In the genomic region with DNA sequence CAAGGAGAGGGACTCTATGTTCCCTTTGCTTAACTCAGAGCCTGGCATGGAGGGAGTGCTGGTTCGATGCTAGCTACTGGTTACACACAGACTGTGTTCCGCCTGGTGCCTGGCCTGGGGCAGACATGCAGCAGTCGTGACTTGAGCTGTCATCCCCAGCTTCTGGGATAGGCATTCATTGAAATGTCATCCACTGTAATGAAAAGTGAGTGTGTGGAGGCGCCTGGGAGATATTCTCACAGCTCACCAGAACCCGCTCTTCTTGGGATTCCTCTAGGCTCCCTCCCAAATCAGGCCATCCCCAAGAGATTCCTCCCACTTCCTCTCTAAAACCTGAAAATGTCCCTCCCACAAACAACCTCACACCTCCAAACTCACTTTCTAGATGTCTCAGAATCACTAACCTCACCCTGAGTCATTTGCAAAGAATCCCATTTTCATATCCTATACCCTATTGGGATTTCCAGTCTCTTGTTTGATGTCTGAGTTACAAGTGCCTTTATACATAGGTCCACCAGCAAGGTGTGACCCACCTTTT, we compare ENCODE assay signal across 27 cellular contexts.
DNase-seq lines count a peak whose midpoint lies in the region; ATAC-seq, FAIRE-seq and TF ChIP-seq lines count a peak whose summit lies in the region.
"Had no signal": no experiment of that assay in that cellular context is flagged by ENCODE, and none has a peak within 500 bp of the region (broad histone marks: within the 10 kb centered on the region; RNA-seq: fewer than 3 reads in every experiment).

No MANE protein-coding gene starts in this region.

- no peak overlapping the region for H3K4ac ChIP-seq in IMR-90 (ENCODE audit: low read depth, low read length)

- no peak overlapping the region for H2BK20ac ChIP-seq in IMR-90 (ENCODE audit: low read depth, low read length)

- H3K27ac ChIP-seq in IMR-90 (ENCODE audit: insufficient read depth, low read length), result no peak overlapping the region
- H3K27ac ChIP-seq: cardiac muscle cell, heart right ventricle, neutrophil, SJSA1, uterus had no signal

- dilution Hi-C loops in IMR-90 (cut with HindIII; ENCODE audit: low sequenced_read_pairs, unreplicated experiment), result no loop called here

- H3K23ac ChIP-seq in IMR-90 (ENCODE audit: low read depth, low read length), result no peak overlapping the region

- TF ChIP-seq CTCF in IMR-90 (conservative IDR thresholded peaks at IDR 0.05; ENCODE audit: low read depth, low read length) (no peak), bronchial epithelial cell (IDR thresholded peaks at IDR 0.05; ENCODE audit: insufficient read depth, low read length, severe bottlenecking) (no peak), progenitor cell of endocrine pancreas (IDR thresholded peaks at IDR 0.05; ENCODE audit: unreplicated experiment) (no peak)

- H2AK5ac ChIP-seq in IMR-90 (ENCODE audit: low read depth, low read length), result no peak overlapping the region

- no peak overlapping the region for H2BK5ac ChIP-seq in IMR-90 (ENCODE audit: low read depth, low read length, poor library complexity, severe bottlenecking)

- H3K9me3 ChIP-seq in IMR-90 (ENCODE audit: control insufficient read depth, insufficient read depth, low read length), result no peaks in the 10 kb centered on the region
- H3K9me3 ChIP-seq: heart right ventricle, neutrophil, SJSA1, uterus had no signal

- in situ Hi-C loops in IMR-90 (cut with MboI; ENCODE audit: low sequenced_read_pairs), result no loop called here

- 100% methylated on average over 1 of the region's 5 CpGs; no CpG with 5 or more reads in 1 of the 2 experiments for WGBS in IMR-90 (ENCODE audit: extremely low coverage in 2 of 2, insufficient read length in 1 of 2), 2 experiments

- H3K27me3 ChIP-seq in IMR-90 (ENCODE audit: control insufficient read depth, insufficient read depth, low read length) (peaks cover 32% of the 10 kb centered on the region), bronchial epithelial cell (ENCODE audit: control insufficient read depth, insufficient read depth, low read length) (no peaks in the 10 kb centered on the region)
- H3K27me3 ChIP-seq: cardiac muscle cell, heart right ventricle, neutrophil, uterus had no signal

- H3K56ac ChIP-seq in IMR-90 (ENCODE audit: extremely low read depth, insufficient read depth, low read length), result no peak overlapping the region

- TF ChIP-seq RAD21 in IMR-90 (IDR thresholded peaks at IDR 0.05; ENCODE audit: low read length), result no peak

- BruUV-seq in IMR-90 (replicated peaks; lab: Mats Ljungman, UMichigan), result no TSS peak

- H3K79me1 ChIP-seq in IMR-90 (ENCODE audit: low read depth in 1 of 2, low read length in 2 of 2), result no peaks in the 10 kb centered on the region

- FAIRE-seq in bronchial epithelial cell (lab: Jason Lieb, UNC) (no peak), urothelium cell line (lab: Jason Lieb, UNC) (no peak)
- FAIRE-seq: endothelial cell of umbilical vein, GM19239, K562 had no signal

- H3K4me1 Mint-ChIP-seq in activated naive CD4-positive, alpha-beta T cell treated with anti-CD3 and anti-CD28 coated beads for 36 hours (ENCODE audit: low read depth), result peaks cover 7% of the 10 kb centered on the region
- peaks cover 6% of the 10 kb centered on the region for H3K4me1 Mint-ChIP-seq in progenitor cell of endocrine pancreas (ENCODE audit: low read depth)

- H2BK15ac ChIP-seq in IMR-90 (ENCODE audit: low read depth, low read length), result no peak overlapping the region

- POLR2A ChIA-PET in IMR-90 (lab: Charles Lee; ENCODE audit: unreplicated experiment), result no interaction called here

- ATAC-seq in activated naive CD4-positive, alpha-beta T cell treated with anti-CD3 and anti-CD28 coated beads, Interleukin-2, amount 50 U/mL, for 72 hours, result peak; percentile 77 to 80
- no peak for ATAC-seq in IMR-90 (ENCODE audit: low read depth)
- ATAC-seq in GM18909 (IDR thresholded peaks at IDR 0.05; ENCODE audit: poor library complexity, unreplicated experiment), result no peak
- ATAC-seq: GM23338, heart right ventricle, K562 had no signal

- no peaks in the 10 kb centered on the region for H3K9me1 ChIP-seq in IMR-90 (ENCODE audit: insufficient read depth, low read length)

- intact Hi-C loops in activated naive CD4-positive, alpha-beta T cell treated with anti-CD3 and anti-CD28 coated beads for 36 hours (cut with micrococcal nuclease), result no loop called here
- intact Hi-C loops in IMR-90 (cut with micrococcal nuclease) (no loop called here), cardiac septum (cut with DNase I) (loop anchor here (10.0 kb wide), 1 partner anchor 365 kb away; no protein-coding TSS in a partner anchor)

- H2AFZ ChIP-seq in IMR-90 (replicated peaks; ENCODE audit: low read length, poor library complexity), result no peak overlapping the region
- H2AFZ ChIP-seq: GM23338 had no signal

- peak overlapping the region in 1 of 2 donors; percentile 51 for H3K27ac Mint-ChIP-seq in activated naive CD4-positive, alpha-beta T cell treated with anti-CD3 and anti-CD28 coated beads, Interleukin-2, amount 50 U/mL, for 72 hours
- H3K27ac Mint-ChIP-seq in activated naive CD4-positive, alpha-beta T cell treated with anti-CD3 and anti-CD28 coated beads for 36 hours, result no peak overlapping the region
- H3K27ac Mint-ChIP-seq in progenitor cell of endocrine pancreas, result no peak overlapping the region
- H3K27ac Mint-ChIP-seq: GM23338 had no signal

- TF ChIP-seq POLR2A in IMR-90 (IDR thresholded peaks at IDR 0.05; ENCODE audit: low read depth, low read length), result no peak

- no peak overlapping the region for H4K8ac ChIP-seq in IMR-90 (ENCODE audit: low read depth in 2 of 2, low read length in 2 of 2)

- H4K20me1 ChIP-seq in IMR-90 (ENCODE audit: insufficient read depth, low read length), result no peaks in the 10 kb centered on the region

- CTCF ChIA-PET in activated naive CD4-positive, alpha-beta T cell treated with anti-CD3 and anti-CD28 coated beads for 36 hours (lab: Charles Lee), result interaction anchor here (1.5 kb wide), 1 partner anchor 134 kb away, joined by 3 read pairs; no protein-coding TSS in a partner anchor
- CTCF ChIA-PET in IMR-90 (lab: Yijun Ruan, JAX), result no interaction called here

- no peak for DNase-seq in activated naive CD4-positive, alpha-beta T cell treated with anti-CD3 and anti-CD28 coated beads, Interleukin-2, amount 50 U/mL, for 72 hours (ENCODE audit: low spot score in 2 of 2)
- DNase-seq in activated naive CD4-positive, alpha-beta T cell treated with anti-CD3 and anti-CD28 coated beads for 36 hours, result no peak
- DNase-seq in IMR-90 (peak; percentile 51), bronchial epithelial cell (ENCODE audit: low read depth) (peak; percentile 65), urothelium cell line (ENCODE audit: low spot score) (peak; percentile 26), cardiac septum (ENCODE audit: low spot score) (no peak), progenitor cell of endocrine pancreas (ENCODE audit: low spot score, unreplicated experiment) (no peak)
- DNase-seq: activated effector memory CD4-positive, alpha-beta T cell treated with anti-CD3 and anti-CD28 coated beads, Interleukin-2, amount 50 U/mL, for 16 hours; C1 segment of cervical spinal cord; dermis blood vessel endothelial cell; DMS 273 treated with DMSO at 0.1 percent for 48 hours; GF-D8; heart right ventricle; MV-4-11; NCI-H1694 treated with DMSO at 0.1 percent for 48 hours; NCI-H774; substantia nigra; T1000; uterus had no signal

- H3K4me1 ChIP-seq in IMR-90 (ENCODE audit: control insufficient read depth, insufficient read depth, low read length), result no peaks in the 10 kb centered on the region
- H3K4me1 ChIP-seq: SJSA1, uterus had no signal

- H3K18ac ChIP-seq in IMR-90 (ENCODE audit: low read depth, low read length), result no peak overlapping the region

- H2BK120ac ChIP-seq in IMR-90 (ENCODE audit: low read depth, low read length), result no peak overlapping the region

- no peak overlapping the region for H2AK9ac ChIP-seq in IMR-90 (replicated peaks; ENCODE audit: low read depth, low read length, poor library complexity)

- H3K27me3 Mint-ChIP-seq in activated naive CD4-positive, alpha-beta T cell treated with anti-CD3 and anti-CD28 coated beads for 36 hours (ENCODE audit: low read depth), result no peaks in the 10 kb centered on the region
- peaks cover 12% of the 10 kb centered on the region for H3K27me3 Mint-ChIP-seq in progenitor cell of endocrine pancreas

- no peaks in the 10 kb centered on the region for H3K36me3 ChIP-seq in IMR-90 (ENCODE audit: control insufficient read depth, insufficient read depth, low read length)
- H3K36me3 ChIP-seq in bronchial epithelial cell (ENCODE audit: control insufficient read depth, insufficient read depth, low read length), result no peaks in the 10 kb centered on the region
- H3K36me3 ChIP-seq: cardiac muscle cell, SJSA1, uterus had no signal

- peaks cover 0 to 8% of the 10 kb centered on the region in 2 donors for H3K36me3 Mint-ChIP-seq in activated naive CD4-positive, alpha-beta T cell treated with anti-CD3 and anti-CD28 coated beads, Interleukin-2, amount 50 U/mL, for 72 hours
- peaks cover 18% of the 10 kb centered on the region for H3K36me3 Mint-ChIP-seq in activated naive CD4-positive, alpha-beta T cell treated with anti-CD3 and anti-CD28 coated beads for 36 hours (ENCODE audit: low read depth)
- no peaks in the 10 kb centered on the region for H3K36me3 Mint-ChIP-seq in progenitor cell of endocrine pancreas (ENCODE audit: insufficient read depth)

- H3K4me3 Mint-ChIP-seq in activated naive CD4-positive, alpha-beta T cell treated with anti-CD3 and anti-CD28 coated beads for 36 hours, result no peak overlapping the region
- no peak overlapping the region for H3K4me3 Mint-ChIP-seq in progenitor cell of endocrine pancreas (ENCODE audit: low read depth)
- H3K4me3 Mint-ChIP-seq: GM23338 had no signal

- no peak overlapping the region for H3K14ac ChIP-seq in IMR-90 (replicated peaks; ENCODE audit: low read depth, low read length)

- no peak overlapping the region for H3K4me3 ChIP-seq in IMR-90 (ENCODE audit: insufficient read depth, low read depth, low read length)
- no peak overlapping the region for H3K4me3 ChIP-seq in bronchial epithelial cell (ENCODE audit: low read depth, low read length)
- H3K4me3 ChIP-seq: cardiac muscle cell, GM23338, heart right ventricle, K562, SJSA1, uterus had no signal

- H3K4me2 ChIP-seq in IMR-90 (ENCODE audit: low read depth, low read length), result no peak overlapping the region
- H3K4me2 ChIP-seq: GM23338 had no signal

- no peak overlapping the region for H4K5ac ChIP-seq in IMR-90 (ENCODE audit: low read depth, low read length)

- H3K9ac ChIP-seq in IMR-90 (ENCODE audit: low read depth, low read length), result no peak overlapping the region

- no peak overlapping the region for H4K91ac ChIP-seq in IMR-90 (ENCODE audit: insufficient read depth, low read depth, low read length)

- H3K9me3 Mint-ChIP-seq in activated naive CD4-positive, alpha-beta T cell treated with anti-CD3 and anti-CD28 coated beads, Interleukin-2, amount 50 U/mL, for 72 hours, result no peaks in the 10 kb centered on the region
- H3K9me3 Mint-ChIP-seq in activated naive CD4-positive, alpha-beta T cell treated with anti-CD3 and anti-CD28 coated beads for 36 hours, result no peaks in the 10 kb centered on the region
- H3K9me3 Mint-ChIP-seq in progenitor cell of endocrine pancreas (ENCODE audit: low read depth), result no peaks in the 10 kb centered on the region
- H3K9me3 Mint-ChIP-seq: GM23338 had no signal

TF ChIP-seq in IMR-90, 13 proteins besides CTCF, POLR2A, EP300 and RAD21:
- TF ChIP-seq MAZ (IDR thresholded peaks at IDR 0.05; ENCODE audit: borderline replicate concordance, low read depth, low read length) (no peak), FOS (IDR thresholded peaks at IDR 0.05; ENCODE audit: low read depth, low read length) (0 out of 2 replicates have a peak, but pooled peaks have one; percentile 14)

Comparison
In these comparisons a context has a peak if more than half of its experiments do, and no peak if none do; other contexts are left out.
1. ATAC-seq: peak in activated naive CD4-positive, alpha-beta T cell treated with anti-CD3 and anti-CD28 coated beads, Interleukin-2, amount 50 U/mL, for 72 hours (2 of 2); none in IMR-90 (single experiment) and GM18909 (single experiment).
2. DNase-seq: peak in IMR-90 (single experiment), bronchial epithelial cell (single experiment) and urothelium cell line (single experiment); none in activated naive CD4-positive, alpha-beta T cell treated with anti-CD3 and anti-CD28 coated beads, Interleukin-2, amount 50 U/mL, for 72 hours (0 of 2), activated naive CD4-positive, alpha-beta T cell treated with anti-CD3 and anti-CD28 coated beads for 36 hours (single experiment), cardiac septum (single experiment) and progenitor cell of endocrine pancreas (single experiment).